11 cellular contexts compared by ENCODE assay signal in the genomic region with DNA sequence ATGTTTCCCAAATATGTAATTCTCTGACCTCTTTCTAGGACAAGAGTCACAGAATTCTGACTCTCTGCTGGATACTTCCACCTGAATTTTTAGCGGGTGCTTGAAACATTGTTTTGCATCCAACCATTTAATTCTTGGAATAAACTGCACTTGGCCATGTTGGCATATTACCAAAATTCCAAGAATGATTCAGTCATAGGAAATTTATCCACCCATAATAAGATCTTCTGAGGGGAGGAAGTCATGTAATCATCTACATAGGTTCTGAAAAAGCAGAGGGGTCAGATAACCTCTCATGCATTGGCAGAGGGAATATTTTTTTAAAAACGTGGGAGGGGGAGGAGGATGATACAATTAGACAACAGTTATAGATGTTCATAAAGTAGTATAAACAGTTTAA.
DNase-seq lines count a peak whose midpoint lies in the region; ATAC-seq and TF ChIP-seq lines count a peak whose summit lies in the region.
"Had no signal": no experiment of that assay in that cellular context is flagged by ENCODE, and none has a peak within 500 bp of the region (broad histone marks: within the 10 kb centered on the region; RNA-seq: fewer than 3 reads in every experiment).

No MANE protein-coding gene starts in this region.

- DNase-seq in COR-L47 (lab: John Stamatoyannopoulos, UW) (peak; percentile 3), NCI-H69 (lab: John Stamatoyannopoulos, UW) (peak; percentile 50), esophagus muscularis mucosa (ENCODE audit: extremely low spot score) (no peak), non-pigmented ciliary epithelial cell (ENCODE audit: low read depth) (peak; percentile 30), MV-4-11 (lab: John Stamatoyannopoulos, UW) (no peak), progenitor cell of endocrine pancreas (ENCODE audit: low spot score, unreplicated experiment) (no peak)
- no peak for DNase-seq in stimulated activated naive CD8-positive, alpha-beta T cell treated with anti-CD3 and anti-CD28 coated beads, Interleukin-15, Interleukin-2, amounts not matched to agents 100 U/mL and 50 U/mL, for 24 hours
- DNase-seq: MM.1S had no signal

- no peak overlapping the region for H3K27ac Mint-ChIP-seq in progenitor cell of endocrine pancreas
- H3K27ac Mint-ChIP-seq: T-helper 1 cell treated with Interleukin-12 subunit alpha and Interleukin-12 subunit beta and Interleukin-4 antibody, amounts not matched to agents 30 μg/mL and 1 μg/mL, for 36 hours had no signal

- H3K36me3 Mint-ChIP-seq in progenitor cell of endocrine pancreas (ENCODE audit: insufficient read depth) = no peaks in the 10 kb centered on the region

- TF ChIP-seq CTCF in esophagus muscularis mucosa (IDR thresholded peaks at IDR 0.05) (no peak), progenitor cell of endocrine pancreas (IDR thresholded peaks at IDR 0.05; ENCODE audit: unreplicated experiment) (no peak)

- TF ChIP-seq EP300 in esophagus muscularis mucosa (IDR thresholded peaks at IDR 0.05) = no peak

- WGBS in esophagus muscularis mucosa = 23% methylated on average over 2 of the region's 2 CpGs

- TF ChIP-seq POLR2A in esophagus muscularis mucosa (IDR thresholded peaks at IDR 0.05; ENCODE audit: low read depth) = no peak

- peaks cover 24 to 31% (median 28%) of the 10 kb centered on the region in 4 donors for H3K4me1 ChIP-seq in esophagus muscularis mucosa

- no peaks in the 10 kb centered on the region for H3K27me3 Mint-ChIP-seq in progenitor cell of endocrine pancreas
- H3K27me3 Mint-ChIP-seq: brain had no signal

- H3K27me3 ChIP-seq in esophagus muscularis mucosa = no peaks in the 10 kb centered on the region

- H3K27ac ChIP-seq in esophagus muscularis mucosa (replicated peaks in 1 of 4) = peak overlapping the region; percentile 2 to 52 (median 35)

- intact Hi-C loops in esophagus muscularis mucosa (cut with DNase I) = loop anchor here (5.0 kb wide), 1 partner anchor 40 kb away; no protein-coding TSS in a partner anchor

- H3K4me1 Mint-ChIP-seq in progenitor cell of endocrine pancreas (ENCODE audit: low read depth) = peaks cover 2% of the 10 kb centered on the region

- ATAC-seq in stimulated activated naive CD8-positive, alpha-beta T cell treated with anti-CD3 and anti-CD28 coated beads, Interleukin-15, Interleukin-2, amounts not matched to agents 100 U/mL and 50 U/mL, for 24 hours = no peak
- ATAC-seq in HG02571 (IDR thresholded peaks at IDR 0.05; ENCODE audit: unreplicated experiment) = no peak

- no peak overlapping the region for H3K4me3 Mint-ChIP-seq in progenitor cell of endocrine pancreas (ENCODE audit: low read depth)
- H3K4me3 Mint-ChIP-seq: T-helper 1 cell treated with Interleukin-12 subunit alpha and Interleukin-12 subunit beta and Interleukin-4 antibody, amounts not matched to agents 30 μg/mL and 1 μg/mL, for 36 hours had no signal

- H3K9me3 ChIP-seq in esophagus muscularis mucosa = no peaks in the 10 kb centered on the region

- H3K36me3 ChIP-seq in esophagus muscularis mucosa = peaks cover 0 to 7% (median 3%) of the 10 kb centered on the region in 4 donors

- no peak overlapping the region for H3K4me3 ChIP-seq in esophagus muscularis mucosa

- H3K9me3 Mint-ChIP-seq in progenitor cell of endocrine pancreas (ENCODE audit: low read depth) = no peaks in the 10 kb centered on the region
- H3K9me3 Mint-ChIP-seq: T-helper 1 cell treated with Interleukin-12 subunit alpha and Interleukin-12 subunit beta and Interleukin-4 antibody, amounts not matched to agents 30 μg/mL and 1 μg/mL, for 36 hours had no signal

Comparison
In these comparisons a context has a peak if more than half of its experiments do, and no peak if none do; other contexts are left out.
1. DNase-seq: peak in COR-L47 (single experiment), NCI-H69 (single experiment) and non-pigmented ciliary epithelial cell (single experiment); none in esophagus muscularis mucosa (single experiment), MV-4-11 (single experiment), stimulated activated naive CD8-positive, alpha-beta T cell treated with anti-CD3 and anti-CD28 coated beads, Interleukin-15, Interleukin-2, amounts not matched to agents 100 U/mL and 50 U/mL, for 24 hours (single experiment) and progenitor cell of endocrine pancreas (single experiment).